Comparison of ENCODE assay signal across 1 cellular context in the genomic region with DNA sequence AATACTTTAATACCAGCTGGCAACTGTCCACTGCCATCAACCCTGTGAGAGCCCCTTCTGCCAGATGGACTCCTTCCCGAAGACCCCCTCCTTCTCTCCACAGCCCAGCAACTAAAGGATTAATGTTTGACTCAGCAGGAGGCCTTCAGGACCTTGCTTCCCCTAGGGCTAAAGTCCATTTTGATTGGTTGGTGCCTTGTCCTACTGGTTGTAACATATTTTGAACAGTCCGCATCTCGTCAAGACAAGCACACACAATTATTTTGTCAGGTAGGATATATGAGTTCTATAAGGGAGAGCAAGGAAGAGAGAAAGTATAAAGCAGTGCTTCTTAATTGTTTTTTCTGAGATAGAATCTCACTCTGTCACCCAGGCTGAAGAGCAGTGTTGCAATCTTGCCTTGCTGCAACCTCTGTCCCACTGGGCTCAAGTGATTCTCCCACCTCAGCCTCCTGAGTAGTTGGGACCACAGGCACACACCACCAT.
TF ChIP-seq lines count a peak whose summit lies in the region.

No MANE protein-coding gene starts in this region.

TF ChIP-seq in HepG2, 621 proteins besides CTCF, POLR2A, EP300 and RAD21 (continued from another document and continues in another):
- TF ChIP-seq, protein P1, sequence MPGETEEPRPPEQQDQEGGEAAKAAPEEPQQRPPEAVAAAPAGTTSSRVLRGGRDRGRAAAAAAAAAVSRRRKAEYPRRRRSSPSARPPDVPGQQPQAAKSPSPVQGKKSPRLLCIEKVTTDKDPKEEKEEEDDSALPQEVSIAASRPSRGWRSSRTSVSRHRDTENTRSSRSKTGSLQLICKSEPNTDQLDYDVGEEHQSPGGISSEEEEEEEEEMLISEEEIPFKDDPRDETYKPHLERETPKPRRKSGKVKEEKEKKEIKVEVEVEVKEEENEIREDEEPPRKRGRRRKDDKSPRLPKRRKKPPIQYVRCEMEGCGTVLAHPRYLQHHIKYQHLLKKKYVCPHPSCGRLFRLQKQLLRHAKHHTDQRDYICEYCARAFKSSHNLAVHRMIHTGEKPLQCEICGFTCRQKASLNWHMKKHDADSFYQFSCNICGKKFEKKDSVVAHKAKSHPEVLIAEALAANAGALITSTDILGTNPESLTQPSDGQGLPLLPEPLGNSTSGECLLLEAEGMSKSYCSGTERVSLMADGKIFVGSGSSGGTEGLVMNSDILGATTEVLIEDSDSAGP (CRISPR knock-in tag; IDR thresholded peaks at IDR 0.05; ENCODE audit: borderline replicate concordance): no peak
- TF ChIP-seq FOXO1 (CRISPR knock-in tag; IDR thresholded peaks at IDR 0.05): no peak
- TF ChIP-seq ZBTB1 (CRISPR knock-in tag; IDR thresholded peaks at IDR 0.05; ENCODE audit: borderline replicate concordance): no peak
- no peak for TF ChIP-seq RELA (CRISPR knock-in tag; IDR thresholded peaks at IDR 0.05)
- no peak for TF ChIP-seq HOXA9 (CRISPR knock-in tag; IDR thresholded peaks at IDR 0.05; ENCODE audit: borderline replicate concordance)
- TF ChIP-seq, protein P2, sequence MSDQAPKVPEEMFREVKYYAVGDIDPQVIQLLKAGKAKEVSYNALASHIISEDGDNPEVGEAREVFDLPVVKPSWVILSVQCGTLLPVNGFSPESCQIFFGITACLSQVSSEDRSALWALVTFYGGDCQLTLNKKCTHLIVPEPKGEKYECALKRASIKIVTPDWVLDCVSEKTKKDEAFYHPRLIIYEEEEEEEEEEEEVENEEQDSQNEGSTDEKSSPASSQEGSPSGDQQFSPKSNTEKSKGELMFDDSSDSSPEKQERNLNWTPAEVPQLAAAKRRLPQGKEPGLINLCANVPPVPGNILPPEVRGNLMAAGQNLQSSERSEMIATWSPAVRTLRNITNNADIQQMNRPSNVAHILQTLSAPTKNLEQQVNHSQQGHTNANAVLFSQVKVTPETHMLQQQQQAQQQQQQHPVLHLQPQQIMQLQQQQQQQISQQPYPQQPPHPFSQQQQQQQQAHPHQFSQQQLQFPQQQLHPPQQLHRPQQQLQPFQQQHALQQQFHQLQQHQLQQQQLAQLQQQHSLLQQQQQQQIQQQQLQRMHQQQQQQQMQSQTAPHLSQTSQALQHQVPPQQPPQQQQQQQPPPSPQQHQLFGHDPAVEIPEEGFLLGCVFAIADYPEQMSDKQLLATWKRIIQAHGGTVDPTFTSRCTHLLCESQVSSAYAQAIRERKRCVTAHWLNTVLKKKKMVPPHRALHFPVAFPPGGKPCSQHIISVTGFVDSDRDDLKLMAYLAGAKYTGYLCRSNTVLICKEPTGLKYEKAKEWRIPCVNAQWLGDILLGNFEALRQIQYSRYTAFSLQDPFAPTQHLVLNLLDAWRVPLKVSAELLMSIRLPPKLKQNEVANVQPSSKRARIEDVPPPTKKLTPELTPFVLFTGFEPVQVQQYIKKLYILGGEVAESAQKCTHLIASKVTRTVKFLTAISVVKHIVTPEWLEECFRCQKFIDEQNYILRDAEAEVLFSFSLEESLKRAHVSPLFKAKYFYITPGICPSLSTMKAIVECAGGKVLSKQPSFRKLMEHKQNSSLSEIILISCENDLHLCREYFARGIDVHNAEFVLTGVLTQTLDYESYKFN (CRISPR knock-in tag; conservative IDR thresholded peaks at IDR 0.05): peak; percentile 93
- TF ChIP-seq KLF6 (CRISPR knock-in tag; IDR thresholded peaks at IDR 0.05): no peak
- no peak for TF ChIP-seq KDM5B (CRISPR knock-in tag; IDR thresholded peaks at IDR 0.05; ENCODE audit: borderline replicate concordance)
- peak; percentile 86; the same call in 1 of the 2 replicates for TF ChIP-seq EHMT2 (IDR thresholded peaks at IDR 0.05; ENCODE audit: borderline replicate concordance, low read depth, low read length)
- no peak for TF ChIP-seq MBNL3 (CRISPR knock-in tag; conservative IDR thresholded peaks at IDR 0.05)
- TF ChIP-seq DPF2 (CRISPR knock-in tag; IDR thresholded peaks at IDR 0.05; ENCODE audit: borderline replicate concordance, low read depth): 0 out of 2 replicates have a peak, but pooled peaks have one; percentile 49
- no peak for TF ChIP-seq MAFG (CRISPR knock-in tag; IDR thresholded peaks at IDR 0.05)
- TF ChIP-seq GATAD2A (CRISPR knock-in tag; IDR thresholded peaks at IDR 0.05): peak; percentile 81
- TF ChIP-seq ZNF225 (CRISPR knock-in tag; IDR thresholded peaks at IDR 0.05): no peak
- TF ChIP-seq RFXANK (CRISPR knock-in tag; IDR thresholded peaks at IDR 0.05): no peak
- TF ChIP-seq ASH2L (IDR thresholded peaks at IDR 0.05; ENCODE audit: insufficient read length, low read depth, low read length): peak; percentile 50
- no peak for TF ChIP-seq PAF1 (CRISPR knock-in tag; IDR thresholded peaks at IDR 0.05)
- TF ChIP-seq, protein P3, sequence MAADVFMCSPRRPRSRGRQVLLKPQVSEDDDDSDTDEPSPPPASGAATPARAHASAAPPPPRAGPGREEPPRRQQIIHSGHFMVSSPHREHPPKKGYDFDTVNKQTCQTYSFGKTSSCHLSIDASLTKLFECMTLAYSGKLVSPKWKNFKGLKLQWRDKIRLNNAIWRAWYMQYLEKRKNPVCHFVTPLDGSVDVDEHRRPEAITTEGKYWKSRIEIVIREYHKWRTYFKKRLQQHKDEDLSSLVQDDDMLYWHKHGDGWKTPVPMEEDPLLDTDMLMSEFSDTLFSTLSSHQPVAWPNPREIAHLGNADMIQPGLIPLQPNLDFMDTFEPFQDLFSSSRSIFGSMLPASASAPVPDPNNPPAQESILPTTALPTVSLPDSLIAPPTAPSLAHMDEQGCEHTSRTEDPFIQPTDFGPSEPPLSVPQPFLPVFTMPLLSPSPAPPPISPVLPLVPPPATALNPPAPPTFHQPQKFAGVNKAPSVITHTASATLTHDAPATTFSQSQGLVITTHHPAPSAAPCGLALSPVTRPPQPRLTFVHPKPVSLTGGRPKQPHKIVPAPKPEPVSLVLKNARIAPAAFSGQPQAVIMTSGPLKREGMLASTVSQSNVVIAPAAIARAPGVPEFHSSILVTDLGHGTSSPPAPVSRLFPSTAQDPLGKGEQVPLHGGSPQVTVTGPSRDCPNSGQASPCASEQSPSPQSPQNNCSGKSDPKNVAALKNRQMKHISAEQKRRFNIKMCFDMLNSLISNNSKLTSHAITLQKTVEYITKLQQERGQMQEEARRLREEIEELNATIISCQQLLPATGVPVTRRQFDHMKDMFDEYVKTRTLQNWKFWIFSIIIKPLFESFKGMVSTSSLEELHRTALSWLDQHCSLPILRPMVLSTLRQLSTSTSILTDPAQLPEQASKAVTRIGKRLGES (CRISPR knock-in tag; IDR thresholded peaks at IDR 0.05; ENCODE audit: borderline replicate concordance): no peak
- TF ChIP-seq, protein P4, sequence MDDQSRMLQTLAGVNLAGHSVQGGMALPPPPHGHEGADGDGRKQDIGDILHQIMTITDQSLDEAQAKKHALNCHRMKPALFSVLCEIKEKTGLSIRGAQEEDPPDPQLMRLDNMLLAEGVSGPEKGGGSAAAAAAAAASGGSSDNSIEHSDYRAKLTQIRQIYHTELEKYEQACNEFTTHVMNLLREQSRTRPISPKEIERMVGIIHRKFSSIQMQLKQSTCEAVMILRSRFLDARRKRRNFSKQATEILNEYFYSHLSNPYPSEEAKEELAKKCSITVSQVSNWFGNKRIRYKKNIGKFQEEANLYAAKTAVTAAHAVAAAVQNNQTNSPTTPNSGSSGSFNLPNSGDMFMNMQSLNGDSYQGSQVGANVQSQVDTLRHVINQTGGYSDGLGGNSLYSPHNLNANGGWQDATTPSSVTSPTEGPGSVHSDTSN (CRISPR knock-in tag; IDR thresholded peaks at IDR 0.05; ENCODE audit: borderline replicate concordance): no peak
- TF ChIP-seq ZNF441 (CRISPR knock-in tag; IDR thresholded peaks at IDR 0.05; ENCODE audit: borderline replicate concordance): no peak
- TF ChIP-seq ZSCAN30 (CRISPR knock-in tag; IDR thresholded peaks at IDR 0.05): no peak
- TF ChIP-seq, protein P5, sequence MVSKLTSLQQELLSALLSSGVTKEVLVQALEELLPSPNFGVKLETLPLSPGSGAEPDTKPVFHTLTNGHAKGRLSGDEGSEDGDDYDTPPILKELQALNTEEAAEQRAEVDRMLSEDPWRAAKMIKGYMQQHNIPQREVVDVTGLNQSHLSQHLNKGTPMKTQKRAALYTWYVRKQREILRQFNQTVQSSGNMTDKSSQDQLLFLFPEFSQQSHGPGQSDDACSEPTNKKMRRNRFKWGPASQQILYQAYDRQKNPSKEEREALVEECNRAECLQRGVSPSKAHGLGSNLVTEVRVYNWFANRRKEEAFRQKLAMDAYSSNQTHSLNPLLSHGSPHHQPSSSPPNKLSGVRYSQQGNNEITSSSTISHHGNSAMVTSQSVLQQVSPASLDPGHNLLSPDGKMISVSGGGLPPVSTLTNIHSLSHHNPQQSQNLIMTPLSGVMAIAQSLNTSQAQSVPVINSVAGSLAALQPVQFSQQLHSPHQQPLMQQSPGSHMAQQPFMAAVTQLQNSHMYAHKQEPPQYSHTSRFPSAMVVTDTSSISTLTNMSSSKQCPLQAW (CRISPR knock-in tag; IDR thresholded peaks at IDR 0.05): peak; percentile 75
- TF ChIP-seq, protein P6, sequence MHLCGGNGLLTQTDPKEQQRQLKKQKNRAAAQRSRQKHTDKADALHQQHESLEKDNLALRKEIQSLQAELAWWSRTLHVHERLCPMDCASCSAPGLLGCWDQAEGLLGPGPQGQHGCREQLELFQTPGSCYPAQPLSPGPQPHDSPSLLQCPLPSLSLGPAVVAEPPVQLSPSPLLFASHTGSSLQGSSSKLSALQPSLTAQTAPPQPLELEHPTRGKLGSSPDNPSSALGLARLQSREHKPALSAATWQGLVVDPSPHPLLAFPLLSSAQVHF (CRISPR knock-in tag; IDR thresholded peaks at IDR 0.05): no peak
- no peak for TF ChIP-seq BRD4 (CRISPR knock-in tag; IDR thresholded peaks at IDR 0.05)
- TF ChIP-seq, protein P7, sequence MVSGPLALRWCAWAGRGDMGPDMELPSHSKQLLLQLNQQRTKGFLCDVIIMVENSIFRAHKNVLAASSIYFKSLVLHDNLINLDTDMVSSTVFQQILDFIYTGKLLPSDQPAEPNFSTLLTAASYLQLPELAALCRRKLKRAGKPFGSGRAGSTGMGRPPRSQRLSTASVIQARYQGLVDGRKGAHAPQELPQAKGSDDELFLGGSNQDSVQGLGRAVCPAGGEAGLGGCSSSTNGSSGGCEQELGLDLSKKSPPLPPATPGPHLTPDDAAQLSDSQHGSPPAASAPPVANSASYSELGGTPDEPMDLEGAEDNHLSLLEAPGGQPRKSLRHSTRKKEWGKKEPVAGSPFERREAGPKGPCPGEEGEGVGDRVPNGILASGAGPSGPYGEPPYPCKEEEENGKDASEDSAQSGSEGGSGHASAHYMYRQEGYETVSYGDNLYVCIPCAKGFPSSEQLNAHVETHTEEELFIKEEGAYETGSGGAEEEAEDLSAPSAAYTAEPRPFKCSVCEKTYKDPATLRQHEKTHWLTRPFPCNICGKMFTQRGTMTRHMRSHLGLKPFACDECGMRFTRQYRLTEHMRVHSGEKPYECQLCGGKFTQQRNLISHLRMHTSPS (CRISPR knock-in tag; IDR thresholded peaks at IDR 0.05; ENCODE audit: low read depth): no peak
- TF ChIP-seq SP1 (IDR thresholded peaks at IDR 0.05): no peak
- TF ChIP-seq SP1 (CRISPR knock-in tag; IDR thresholded peaks at IDR 0.05): no peak
- TF ChIP-seq, protein P8, sequence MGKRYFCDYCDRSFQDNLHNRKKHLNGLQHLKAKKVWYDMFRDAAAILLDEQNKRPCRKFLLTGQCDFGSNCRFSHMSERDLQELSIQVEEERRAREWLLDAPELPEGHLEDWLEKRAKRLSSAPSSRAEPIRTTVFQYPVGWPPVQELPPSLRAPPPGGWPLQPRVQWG (CRISPR knock-in tag; IDR thresholded peaks at IDR 0.05; ENCODE audit: borderline replicate concordance, low read depth): no peak
- TF ChIP-seq REPIN1 (CRISPR knock-in tag; IDR thresholded peaks at IDR 0.05; ENCODE audit: borderline replicate concordance, low read depth): 0 out of 2 replicates have a peak, but pooled peaks have one; percentile 67
- TF ChIP-seq, protein P9, sequence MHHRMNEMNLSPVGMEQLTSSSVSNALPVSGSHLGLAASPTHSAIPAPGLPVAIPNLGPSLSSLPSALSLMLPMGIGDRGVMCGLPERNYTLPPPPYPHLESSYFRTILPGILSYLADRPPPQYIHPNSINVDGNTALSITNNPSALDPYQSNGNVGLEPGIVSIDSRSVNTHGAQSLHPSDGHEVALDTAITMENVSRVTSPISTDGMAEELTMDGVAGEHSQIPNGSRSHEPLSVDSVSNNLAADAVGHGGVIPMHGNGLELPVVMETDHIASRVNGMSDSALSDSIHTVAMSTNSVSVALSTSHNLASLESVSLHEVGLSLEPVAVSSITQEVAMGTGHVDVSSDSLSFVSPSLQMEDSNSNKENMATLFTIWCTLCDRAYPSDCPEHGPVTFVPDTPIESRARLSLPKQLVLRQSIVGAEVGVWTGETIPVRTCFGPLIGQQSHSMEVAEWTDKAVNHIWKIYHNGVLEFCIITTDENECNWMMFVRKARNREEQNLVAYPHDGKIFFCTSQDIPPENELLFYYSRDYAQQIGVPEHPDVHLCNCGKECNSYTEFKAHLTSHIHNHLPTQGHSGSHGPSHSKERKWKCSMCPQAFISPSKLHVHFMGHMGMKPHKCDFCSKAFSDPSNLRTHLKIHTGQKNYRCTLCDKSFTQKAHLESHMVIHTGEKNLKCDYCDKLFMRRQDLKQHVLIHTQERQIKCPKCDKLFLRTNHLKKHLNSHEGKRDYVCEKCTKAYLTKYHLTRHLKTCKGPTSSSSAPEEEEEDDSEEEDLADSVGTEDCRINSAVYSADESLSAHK (CRISPR knock-in tag; IDR thresholded peaks at IDR 0.05; ENCODE audit: borderline replicate concordance): no peak
- TF ChIP-seq HES4 (CRISPR knock-in tag; IDR thresholded peaks at IDR 0.05; ENCODE audit: borderline replicate concordance): no peak
- TF ChIP-seq ZNF335 (CRISPR knock-in tag; IDR thresholded peaks at IDR 0.05): no peak
- TF ChIP-seq TBX3 (IDR thresholded peaks at IDR 0.05; ENCODE audit: borderline replicate concordance): no peak
- TF ChIP-seq HOXA3 (CRISPR knock-in tag; IDR thresholded peaks at IDR 0.05): no peak; the same call in 1 of the 2 replicates
- peak; percentile 47; the same call in 1 of the 2 replicates for TF ChIP-seq SAP130 (CRISPR knock-in tag; IDR thresholded peaks at IDR 0.05; ENCODE audit: low read depth)
- TF ChIP-seq HDAC1 (CRISPR knock-in tag; IDR thresholded peaks at IDR 0.05): peak; percentile 47; the same call in 1 of the 2 replicates
- TF ChIP-seq, protein P10, sequence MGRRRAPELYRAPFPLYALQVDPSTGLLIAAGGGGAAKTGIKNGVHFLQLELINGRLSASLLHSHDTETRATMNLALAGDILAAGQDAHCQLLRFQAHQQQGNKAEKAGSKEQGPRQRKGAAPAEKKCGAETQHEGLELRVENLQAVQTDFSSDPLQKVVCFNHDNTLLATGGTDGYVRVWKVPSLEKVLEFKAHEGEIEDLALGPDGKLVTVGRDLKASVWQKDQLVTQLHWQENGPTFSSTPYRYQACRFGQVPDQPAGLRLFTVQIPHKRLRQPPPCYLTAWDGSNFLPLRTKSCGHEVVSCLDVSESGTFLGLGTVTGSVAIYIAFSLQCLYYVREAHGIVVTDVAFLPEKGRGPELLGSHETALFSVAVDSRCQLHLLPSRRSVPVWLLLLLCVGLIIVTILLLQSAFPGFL (CRISPR knock-in tag; IDR thresholded peaks at IDR 0.05): no peak
- TF ChIP-seq, protein P11, sequence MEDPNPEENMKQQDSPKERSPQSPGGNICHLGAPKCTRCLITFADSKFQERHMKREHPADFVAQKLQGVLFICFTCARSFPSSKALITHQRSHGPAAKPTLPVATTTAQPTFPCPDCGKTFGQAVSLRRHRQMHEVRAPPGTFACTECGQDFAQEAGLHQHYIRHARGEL (CRISPR knock-in tag; IDR thresholded peaks at IDR 0.05): no peak
- no peak for TF ChIP-seq ZSCAN25 (CRISPR knock-in tag; IDR thresholded peaks at IDR 0.05)
- TF ChIP-seq ZNF382 (CRISPR knock-in tag; IDR thresholded peaks at IDR 0.05; ENCODE audit: borderline replicate concordance): no peak
